ENCODE assay signal across 8 cellular contexts in the genomic region with DNA sequence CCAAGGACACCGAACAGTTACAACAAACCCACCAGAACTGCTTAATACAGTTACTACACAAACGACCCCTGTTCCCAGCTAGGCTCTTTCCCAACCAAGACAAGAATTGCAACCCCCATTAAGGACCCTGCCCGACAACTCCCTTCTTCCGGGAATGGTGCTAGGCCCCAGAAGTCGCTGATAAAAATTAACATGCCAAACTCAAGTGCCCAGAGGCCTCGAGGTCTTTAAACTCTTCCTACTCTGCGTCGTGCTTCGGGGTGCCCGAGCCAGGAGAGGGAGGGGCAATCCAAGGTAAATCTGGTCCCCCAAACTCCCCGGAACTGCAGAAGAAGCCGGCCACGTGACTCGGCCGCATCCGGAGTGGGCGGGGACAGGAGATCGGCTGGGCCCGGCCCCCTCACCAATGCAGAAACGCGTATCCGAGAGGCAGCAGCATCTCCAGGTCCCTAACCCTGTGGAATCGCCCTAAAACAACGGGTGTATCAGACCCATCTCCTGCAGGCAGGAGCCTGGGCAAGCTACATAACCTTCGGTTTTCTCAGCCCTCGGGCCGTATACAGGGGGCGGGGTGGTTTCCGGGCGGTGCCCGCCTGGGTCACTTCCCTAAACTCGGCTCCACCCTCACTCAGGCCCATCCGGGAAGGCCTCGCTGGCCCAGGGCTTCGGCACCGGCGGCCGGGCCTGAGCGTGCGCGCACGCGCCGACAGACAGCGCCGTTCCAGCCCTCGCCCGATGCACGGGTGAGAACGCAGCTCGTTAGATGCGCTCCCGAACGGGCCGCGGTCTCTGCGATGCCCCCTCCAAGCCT. TPM values are rescaled to one million over a fixed set of nuclear protein-coding genes. Genes with fewer than 3 reads are reported as not detected.
DNase-seq lines count a peak whose midpoint lies in the region; ATAC-seq and TF ChIP-seq lines count a peak whose summit lies in the region.

No MANE protein-coding gene starts in this region.

- peaks cover 34% of the 10 kb centered on the region for H3K36me3 Mint-ChIP-seq in CD4-positive, CD25-positive, alpha-beta regulatory T cell
- peaks cover 57% of the 10 kb centered on the region for H3K36me3 Mint-ChIP-seq in T-helper 2 cell treated with Interferon-gamma antibody and Interleukin-4, amounts not matched to agents 5 μg/mL and 100 μg/mL, for 36 hours (ENCODE audit: low read depth)

- H3K4me3 Mint-ChIP-seq in CD4-positive, CD25-positive, alpha-beta regulatory T cell: peak overlapping the region; percentile 88 to 97 (median 94)
- peak overlapping the region; percentile 91 for H3K4me3 Mint-ChIP-seq in T-helper 2 cell treated with Interferon-gamma antibody and Interleukin-4, amounts not matched to agents 5 μg/mL and 100 μg/mL, for 36 hours

- peaks cover 44% of the 10 kb centered on the region for H3K36me3 ChIP-seq in CD4-positive, CD25-positive, alpha-beta regulatory T cell (ENCODE audit: control insufficient read depth, insufficient read depth, low read length)
- peaks cover 48% of the 10 kb centered on the region for H3K36me3 ChIP-seq in Karpas-422 (ENCODE audit: insufficient read depth, low read length)
- peaks cover 0 to 44% of the 10 kb centered on the region in 2 donors for H3K36me3 ChIP-seq in vagina

- intact Hi-C loops in vagina (cut with DNase I): no loop called here

- H2AFZ ChIP-seq in Karpas-422 (ENCODE audit: low read length): no peak overlapping the region

- H3K4me2 ChIP-seq in Karpas-422 (ENCODE audit: low read depth, low read length, poor library complexity, severe bottlenecking): peak overlapping the region; percentile 91

- TF ChIP-seq CTCF in vagina (IDR thresholded peaks at IDR 0.05): no peak

- peak overlapping the region; percentile 99 for H3K9ac ChIP-seq in Karpas-422 (ENCODE audit: low read length)

- peaks cover 38% of the 10 kb centered on the region for H4K20me1 ChIP-seq in Karpas-422 (ENCODE audit: insufficient read depth, low read depth, low read length)

- H3K4me1 Mint-ChIP-seq in CD4-positive, CD25-positive, alpha-beta regulatory T cell: peaks cover 3 to 66% (median 40%) of the 10 kb centered on the region in 4 donors
- H3K4me1 Mint-ChIP-seq in T-helper 2 cell treated with Interferon-gamma antibody and Interleukin-4, amounts not matched to agents 5 μg/mL and 100 μg/mL, for 36 hours (ENCODE audit: low read depth): peaks cover 44% of the 10 kb centered on the region

- H3K9me2 ChIP-seq in Karpas-422 (replicated peaks; ENCODE audit: insufficient read depth, low read length): no peaks in the 10 kb centered on the region

- peak in 1 of 2 donors; percentile 53 for TF ChIP-seq POLR2A in vagina (IDR thresholded peaks at IDR 0.05)

- ATAC-seq in CD4-positive, CD25-positive, alpha-beta regulatory T cell (ENCODE audit: low read depth in 2 of 2): peak; percentile 5 to 20
- peak; percentile 34 for ATAC-seq in GM19397 (IDR thresholded peaks at IDR 0.05; ENCODE audit: unreplicated experiment)

- peaks cover 7% of the 10 kb centered on the region for H3K27me3 Mint-ChIP-seq in CD4-positive, CD25-positive, alpha-beta regulatory T cell
- no peaks in the 10 kb centered on the region for H3K27me3 Mint-ChIP-seq in T-helper 2 cell treated with Interferon-gamma antibody and Interleukin-4, amounts not matched to agents 5 μg/mL and 100 μg/mL, for 36 hours (ENCODE audit: low read depth)

- peaks cover 68% of the 10 kb centered on the region for H3K4me1 ChIP-seq in CD4-positive, CD25-positive, alpha-beta regulatory T cell (ENCODE audit: control insufficient read depth, insufficient read depth, low read length, poor library complexity, severe bottlenecking)
- H3K4me1 ChIP-seq in Karpas-422 (ENCODE audit: low read length) (peaks cover 31% of the 10 kb centered on the region), vagina (peaks cover 45% of the 10 kb centered on the region)

- peak overlapping the region; percentile 90 for H3K4me3 ChIP-seq in CD4-positive, CD25-positive, alpha-beta regulatory T cell (ENCODE audit: low read depth, low read length)
- H3K4me3 ChIP-seq in Karpas-422 (ENCODE audit: low read length) (peak overlapping the region; percentile 95), vagina (peak overlapping the region; percentile 95 to 100)

- peak overlapping the region; percentile 95 to 98 (median 95) for H3K27ac Mint-ChIP-seq in CD4-positive, CD25-positive, alpha-beta regulatory T cell
- peak overlapping the region; percentile 72 for H3K27ac Mint-ChIP-seq in T-helper 2 cell treated with Interferon-gamma antibody and Interleukin-4, amounts not matched to agents 5 μg/mL and 100 μg/mL, for 36 hours

- H3K79me2 ChIP-seq in Karpas-422 (ENCODE audit: low read length): peaks cover 34% of the 10 kb centered on the region

- peaks cover 0 to under 1% of the 10 kb centered on the region in 2 experiments for H3K9me3 ChIP-seq in CD4-positive, CD25-positive, alpha-beta regulatory T cell (ENCODE audit: control insufficient read depth in 2 of 2, low read length in 2 of 2)
- H3K9me3 ChIP-seq in Karpas-422 (ENCODE audit: low read length) (no peaks in the 10 kb centered on the region), vagina (no peaks in the 10 kb centered on the region)

- H3K27me3 ChIP-seq in CD4-positive, CD25-positive, alpha-beta regulatory T cell (ENCODE audit: control insufficient read depth, insufficient read depth, low read length): no peaks in the 10 kb centered on the region
- H3K27me3 ChIP-seq in Karpas-422 (ENCODE audit: low read length): no peaks in the 10 kb centered on the region
- H3K27me3 ChIP-seq in vagina: no peaks in the 10 kb centered on the region

- H3K27ac ChIP-seq in CD4-positive, CD25-positive, alpha-beta regulatory T cell (ENCODE audit: insufficient read depth, low read length, poor library complexity, severe bottlenecking): peak overlapping the region; percentile 95
- H3K27ac ChIP-seq in Karpas-422 (ENCODE audit: low read length) (peak overlapping the region; percentile 88), vagina (peak overlapping the region; percentile 93)

- H3K9me3 Mint-ChIP-seq in CD4-positive, CD25-positive, alpha-beta regulatory T cell: peaks cover 0 to 2% (median 0%) of the 10 kb centered on the region in 7 donors
- H3K9me3 Mint-ChIP-seq in T-helper 2 cell treated with Interferon-gamma antibody and Interleukin-4, amounts not matched to agents 5 μg/mL and 100 μg/mL, for 36 hours: peaks cover 3% of the 10 kb centered on the region

- DNase-seq in CD4-positive, CD25-positive, alpha-beta regulatory T cell: peak; percentile 81 to 93 (median 85)
- DNase-seq in Karpas-422 (peak; percentile 91), anterior cingulate cortex (lab: John Stamatoyannopoulos, UW) (peak in 56 of 58 donors; percentile 35 to 86 (median 70)), hepatic stellate cell (ENCODE audit: low spot score) (peak; percentile 78), renal cortical epithelial cell (ENCODE audit: low read depth) (peak; percentile 35), vagina (ENCODE audit: extremely low spot score in 2 of 2) (no peak)
- peak; percentile 84 for DNase-seq in T-helper 2 cell treated with Interferon-gamma antibody and Interleukin-4, amounts not matched to agents 5 μg/mL and 100 μg/mL, for 36 hours (ENCODE audit: low spot score)

RNA-seq across cellular contexts. Expression of a gene that starts 1.1 kb away (rescaled TPM):
- total RNA-seq in CD4-positive, CD25-positive, alpha-beta regulatory T cell: 737 TPM
- 1,000 to 10,000 TPM; 2,250 to 3,209 (median 2,591) TPM for polyA plus RNA-seq in CD4-positive, CD25-positive, alpha-beta regulatory T cell
- 514 and 827 TPM in 2 replicates for total RNA-seq in Karpas-422 (2014; rRNA removed; shearing (Covaris generic); ENCODE audit: low replicate concordance)
- total RNA-seq in renal cortical epithelial cell (1,035 and 1,160 TPM in 2 replicates), vagina (589 TPM)

RNA-seq across cellular contexts. Expression of a gene that starts 3.3 kb away (rescaled TPM):
- 51.1 TPM for total RNA-seq in CD4-positive, CD25-positive, alpha-beta regulatory T cell
- polyA plus RNA-seq in CD4-positive, CD25-positive, alpha-beta regulatory T cell: 10 to 100 TPM; 22.7 to 24.6 (median 23.6) TPM
- total RNA-seq in Karpas-422 (2014; rRNA removed; shearing (Covaris generic); ENCODE audit: low replicate concordance): 41.3 and 89.0 TPM in 2 replicates
- total RNA-seq in renal cortical epithelial cell: 37.0 and 52.4 TPM in 2 replicates
- total RNA-seq in vagina: 48.9 TPM

RNA-seq across cellular contexts. Expression of a gene that starts 15.7 kb away (rescaled TPM):
- total RNA-seq in CD4-positive, CD25-positive, alpha-beta regulatory T cell: 5.8 TPM
- polyA plus RNA-seq in CD4-positive, CD25-positive, alpha-beta regulatory T cell: under 1 TPM; 0.21 to 0.36 (median 0.29) TPM
- 1.3 and 2.6 TPM in 2 replicates for total RNA-seq in Karpas-422 (2014; rRNA removed; shearing (Covaris generic); ENCODE audit: low replicate concordance)
- total RNA-seq in renal cortical epithelial cell: 18.9 and 35.0 TPM in 2 replicates
- 57.9 TPM for total RNA-seq in vagina

RNA-seq across cellular contexts. Expression of a gene that starts 22.7 kb away (rescaled TPM):
- 12.4 TPM for total RNA-seq in CD4-positive, CD25-positive, alpha-beta regulatory T cell
- 10 to 100 TPM in 3 of 4 donors, 1 to 10 TPM in 1; 3.5 to 35.9 (median 16.9) TPM for polyA plus RNA-seq in CD4-positive, CD25-positive, alpha-beta regulatory T cell
- total RNA-seq in Karpas-422 (2014; rRNA removed; shearing (Covaris generic); ENCODE audit: low replicate concordance): not detected in 2 replicates
- total RNA-seq in renal cortical epithelial cell (0.35 TPM in 1 of 2 replicates, not detected in the other), vagina (0.74 TPM)

RNA-seq across cellular contexts. Expression of a gene that starts 23.1 kb away (rescaled TPM):
- total RNA-seq in CD4-positive, CD25-positive, alpha-beta regulatory T cell: 0.44 TPM
- polyA plus RNA-seq in CD4-positive, CD25-positive, alpha-beta regulatory T cell: 1 to 10 TPM in 1 of 4 donors, under 1 TPM in 3; 0.32 to 1.3 (median 0.48) TPM
- total RNA-seq in Karpas-422 (2014; rRNA removed; shearing (Covaris generic); ENCODE audit: low replicate concordance): not detected in 2 replicates
- total RNA-seq in renal cortical epithelial cell: 0.40 TPM in 1 of 2 replicates, not detected in the other
- 1.5 TPM for total RNA-seq in vagina

Comparison
In these comparisons a context has a peak if more than half of its experiments do, and no peak if none do; other contexts are left out.
1. DNase-seq: peak in CD4-positive, CD25-positive, alpha-beta regulatory T cell (3 of 3), Karpas-422 (single experiment), T-helper 2 cell treated with Interferon-gamma antibody and Interleukin-4, amounts not matched to agents 5 μg/mL and 100 μg/mL, for 36 hours (single experiment), anterior cingulate cortex (56 of 58), hepatic stellate cell (single experiment) and renal cortical epithelial cell (single experiment); none in vagina (0 of 2).
2. Peak in every context shown above with its lines, with median percentiles within 50 percentile points of each other: H3K27ac ChIP-seq and H3K4me3 ChIP-seq.